ENCODE assay signal across 22 cellular contexts in genomic region chr21:25466470-25466869, GRCh38.
"Had no signal": no experiment of that assay in that cellular context is flagged by ENCODE, and none has a peak within 500 bp of the region (broad histone marks: within the 10 kb centered on the region; RNA-seq: fewer than 3 reads in every experiment).

No MANE protein-coding gene starts in this region.

- H3K36me3 ChIP-seq: left ventricle myocardium inferior, lower lobe of right lung, neural progenitor cell, ovary, tibial artery, upper lobe of left lung, uterus had no signal

- H3K27ac Mint-ChIP-seq: dendritic cell treated with granulocyte-macrophage colony-stimulating factor and Interleukin-4, amounts not matched to agents 40 ng/mL and 50 ng/mL, for 4 days; memory B cell; neural progenitor cell; progenitor cell of endocrine pancreas had no signal

- H3K9me3 ChIP-seq: left ventricle myocardium inferior, lower lobe of right lung, ovary, tibial artery, upper lobe of left lung, uterus had no signal

- H3K4me3 Mint-ChIP-seq: dendritic cell treated with granulocyte-macrophage colony-stimulating factor and Interleukin-4, amounts not matched to agents 40 ng/mL and 50 ng/mL, for 4 days; memory B cell; natural killer cell treated with Interleukin-12 subunit alpha and Interleukin-12 subunit beta and Interleukin-15 and Interleukin-18, amount 100 ng/mL, for 72 hours; neural progenitor cell had no signal

- H3K79me2 ChIP-seq: hepatocyte had no signal

- H3K27ac ChIP-seq: hepatocyte, left ventricle myocardium inferior, lower lobe of right lung, neural progenitor cell, ovary, tibial artery, upper lobe of left lung, uterus had no signal

- H3K27me3 Mint-ChIP-seq: dendritic cell treated with granulocyte-macrophage colony-stimulating factor and Interleukin-4, amounts not matched to agents 40 ng/mL and 50 ng/mL, for 4 days; memory B cell; natural killer cell treated with Interleukin-12 subunit alpha and Interleukin-12 subunit beta and Interleukin-15 and Interleukin-18, amount 100 ng/mL, for 72 hours; progenitor cell of endocrine pancreas had no signal

- ATAC-seq: left cardiac atrium; lower lobe of right lung; natural killer cell treated with Interleukin-12 subunit alpha and Interleukin-12 subunit beta and Interleukin-15 and Interleukin-18, amount 100 ng/mL, for 72 hours; right cardiac atrium had no signal

- FAIRE-seq: endothelial cell of umbilical vein, kidney, small intestine had no signal

- H3K4me1 ChIP-seq: left ventricle myocardium inferior, lower lobe of right lung, neural progenitor cell, upper lobe of left lung, uterus had no signal

- H3K36me3 Mint-ChIP-seq: memory B cell, neural progenitor cell had no signal

- H3K4me2 ChIP-seq: hepatocyte, neural progenitor cell had no signal

- H2AFZ ChIP-seq: hepatocyte, neural progenitor cell had no signal

- H3K9ac ChIP-seq: neural progenitor cell had no signal

- H3K9me3 Mint-ChIP-seq: memory B cell, neural progenitor cell had no signal

- DNase-seq: erythroblast; kidney; left cardiac atrium; left ventricle myocardium inferior; lower lobe of right lung; midbrain; nucleus accumbens; ovary; right cardiac atrium; small intestine; stimulated activated CD4-positive, alpha-beta T cell treated with anti-CD3 and anti-CD28 coated beads, Interleukin-12 subunit alpha, Interleukin-12 subunit beta, amount 100 ng/mL, for 4 hours; stimulated activated naive CD4-positive, alpha-beta T cell treated with Interleukin-2 at 50 U/mL for 16 hours; tibial artery; upper lobe of left lung; uterus had no signal

- H3K27me3 ChIP-seq: hepatocyte, neural progenitor cell, ovary, tibial artery, upper lobe of left lung, uterus had no signal

- H3K4me3 ChIP-seq: hepatocyte, left ventricle myocardium inferior, lower lobe of right lung, neural progenitor cell, ovary, tibial artery, upper lobe of left lung, uterus had no signal

- H3K4me1 Mint-ChIP-seq: neural progenitor cell had no signal
